ENCODE assay signal across 8 cellular contexts in genomic region chr5:112848116-112848811, GRCh38. TPM values are rescaled to one million over a fixed set of nuclear protein-coding genes. Genes with fewer than 3 reads are reported as not detected.
DNase-seq lines count a peak whose midpoint lies in the region; ATAC-seq and TF ChIP-seq lines count a peak whose summit lies in the region.

No MANE protein-coding gene starts in this region.

- H3K4me3 ChIP-seq in OCI-LY1 (ENCODE audit: low read depth, low read length, poor library complexity, severe bottlenecking): no peak overlapping the region
- no peak overlapping the region for H3K4me3 ChIP-seq in tibial nerve

- no peak for TF ChIP-seq EP300 in tibial nerve (IDR thresholded peaks at IDR 0.05)

- 0 out of 2 replicates have a peak, but pooled peaks cover 6% of the 10 kb centered on the region for H3F3A ChIP-seq in OCI-LY1 (ENCODE audit: insufficient read depth, low read length)

- H3K27me3 Mint-ChIP-seq in activated naive CD8-positive, alpha-beta T cell treated with anti-CD3 and anti-CD28 coated beads, Interleukin-2, amount 10 ng/mL, durations not matched to agents 7 days and 5 days: peaks cover 17% of the 10 kb centered on the region
- peaks cover 8% of the 10 kb centered on the region for H3K27me3 Mint-ChIP-seq in activated naive CD8-positive, alpha-beta T cell treated with anti-CD3 and anti-CD28 coated beads for 36 hours
- peaks cover 6% of the 10 kb centered on the region for H3K27me3 Mint-ChIP-seq in IgD-negative memory B cell

- 43 to 50% methylated on average over 8 of the region's 8 CpGs for WGBS in tibial nerve, 2 donors

- no peaks in the 10 kb centered on the region for H3K36me3 ChIP-seq in OCI-LY1 (ENCODE audit: insufficient read depth, low read length)
- H3K36me3 ChIP-seq in tibial nerve: no peaks in the 10 kb centered on the region

- H3K9ac ChIP-seq in OCI-LY1 (ENCODE audit: low read length): no peak overlapping the region

- no peaks in the 10 kb centered on the region for H3K4me1 ChIP-seq in OCI-LY1 (ENCODE audit: insufficient read depth, low read length, severe bottlenecking)
- H3K4me1 ChIP-seq in tibial nerve: peaks cover 0 to 7% (median 0%) of the 10 kb centered on the region in 4 donors

- no peaks in the 10 kb centered on the region for H3K9me2 ChIP-seq in OCI-LY1 (ENCODE audit: low read depth, low read length)

- H3K9me3 Mint-ChIP-seq in activated naive CD8-positive, alpha-beta T cell treated with anti-CD3 and anti-CD28 coated beads, Interleukin-2, amount 10 ng/mL, durations not matched to agents 7 days and 5 days: no peaks in the 10 kb centered on the region
- no peaks in the 10 kb centered on the region for H3K9me3 Mint-ChIP-seq in activated naive CD8-positive, alpha-beta T cell treated with anti-CD3 and anti-CD28 coated beads for 36 hours
- no peaks in the 10 kb centered on the region for H3K9me3 Mint-ChIP-seq in IgD-negative memory B cell

- peak; percentile 98 for ATAC-seq in activated naive CD8-positive, alpha-beta T cell treated with anti-CD3 and anti-CD28 coated beads, Interleukin-2, amount 10 ng/mL, durations not matched to agents 7 days and 5 days (ENCODE audit: low read depth)
- peak; percentile 93 for ATAC-seq in left colon

- peak overlapping the region; percentile 19 for H3K4me3 Mint-ChIP-seq in activated naive CD8-positive, alpha-beta T cell treated with anti-CD3 and anti-CD28 coated beads, Interleukin-2, amount 10 ng/mL, durations not matched to agents 7 days and 5 days
- H3K4me3 Mint-ChIP-seq in activated naive CD8-positive, alpha-beta T cell treated with anti-CD3 and anti-CD28 coated beads for 36 hours: no peak overlapping the region
- H3K4me3 Mint-ChIP-seq in IgD-negative memory B cell: peak overlapping the region in 1 of 4 donors; percentile 14

- TF ChIP-seq CTCF in OCI-LY1 (IDR thresholded peaks at IDR 0.05; ENCODE audit: low read length) (peak; percentile 68), tibial nerve (IDR thresholded peaks at IDR 0.05) (peak; percentile 41 to 57 (median 53))

- POLR2A ChIA-PET in activated naive CD8-positive, alpha-beta T cell treated with anti-CD3 and anti-CD28 coated beads, Interleukin-2, amount 10 ng/mL, durations not matched to agents 7 days and 5 days (lab: Charles Lee): interaction anchor here (0.6 to 1.0 kb wide), 4 partner anchors 12 to 678 kb away, joined by 3 to 4 read pairs (median 3); partner anchors contain the start of gene SRP19

- no peaks in the 10 kb centered on the region for H3K27me3 ChIP-seq in OCI-LY1 (ENCODE audit: insufficient read depth, low read length)
- no peaks in the 10 kb centered on the region for H3K27me3 ChIP-seq in tibial nerve

- H3K36me3 Mint-ChIP-seq in activated naive CD8-positive, alpha-beta T cell treated with anti-CD3 and anti-CD28 coated beads, Interleukin-2, amount 10 ng/mL, durations not matched to agents 7 days and 5 days: peaks cover 4% of the 10 kb centered on the region
- no peaks in the 10 kb centered on the region for H3K36me3 Mint-ChIP-seq in activated naive CD8-positive, alpha-beta T cell treated with anti-CD3 and anti-CD28 coated beads for 36 hours
- no peaks in the 10 kb centered on the region for H3K36me3 Mint-ChIP-seq in IgD-negative memory B cell

- no peak overlapping the region for H2AFZ ChIP-seq in OCI-LY1 (ENCODE audit: low read length)

- peaks cover 4% of the 10 kb centered on the region for H3K4me1 Mint-ChIP-seq in activated naive CD8-positive, alpha-beta T cell treated with anti-CD3 and anti-CD28 coated beads, Interleukin-2, amount 10 ng/mL, durations not matched to agents 7 days and 5 days
- H3K4me1 Mint-ChIP-seq in activated naive CD8-positive, alpha-beta T cell treated with anti-CD3 and anti-CD28 coated beads for 36 hours: peaks cover 4% of the 10 kb centered on the region
- peaks cover 4 to 6% (median 4%) of the 10 kb centered on the region in 3 donors for H3K4me1 Mint-ChIP-seq in IgD-negative memory B cell

- H3K9me3 ChIP-seq in OCI-LY1 (ENCODE audit: low read length) (no peaks in the 10 kb centered on the region), tibial nerve (no peaks in the 10 kb centered on the region)

- peak overlapping the region; percentile 17 for H3K27ac Mint-ChIP-seq in activated naive CD8-positive, alpha-beta T cell treated with anti-CD3 and anti-CD28 coated beads, Interleukin-2, amount 10 ng/mL, durations not matched to agents 7 days and 5 days
- no peak overlapping the region for H3K27ac Mint-ChIP-seq in activated naive CD8-positive, alpha-beta T cell treated with anti-CD3 and anti-CD28 coated beads for 36 hours
- peak overlapping the region in 2 of 3 donors; percentile 1 to 33 for H3K27ac Mint-ChIP-seq in IgD-negative memory B cell

- H3K27ac ChIP-seq in OCI-LY1 (ENCODE audit: low read depth, low read length, poor library complexity, severe bottlenecking): no peak overlapping the region
- peak overlapping the region in 1 of 4 donors; percentile 43 for H3K27ac ChIP-seq in tibial nerve

- TF ChIP-seq POLR2A in tibial nerve (IDR thresholded peaks at IDR 0.05): no peak

- no peak for DNase-seq in activated naive CD8-positive, alpha-beta T cell treated with anti-CD3 and anti-CD28 coated beads, Interleukin-2, amount 10 ng/mL, durations not matched to agents 7 days and 5 days
- no peak for DNase-seq in activated naive CD8-positive, alpha-beta T cell treated with anti-CD3 and anti-CD28 coated beads for 36 hours
- peak; percentile 85 for DNase-seq in H4 (ENCODE audit: low spot score)
- DNase-seq in central memory CD4-positive, alpha-beta T cell: peak; percentile 24
- no peak for DNase-seq in left colon
- DNase-seq in tibial nerve (ENCODE audit: low spot score in 2 of 2): peak in 1 of 2 donors; percentile 15

- intact Hi-C loops in left colon (cut with DNase I, micrococcal nuclease): no loop called here

- H4K20me1 ChIP-seq in OCI-LY1 (ENCODE audit: insufficient read depth, low read length): no peaks in the 10 kb centered on the region

- H3K79me2 ChIP-seq in OCI-LY1 (ENCODE audit: insufficient read depth, low read length): no peaks in the 10 kb centered on the region

- no peak overlapping the region; the same call in 1 of the 2 replicates for H3K4me2 ChIP-seq in OCI-LY1 (ENCODE audit: low read length)

RNA-seq across cellular contexts. Expression of gene SRP19, which starts 12.8 kb away (rescaled TPM):
- total RNA-seq in activated naive CD8-positive, alpha-beta T cell treated with anti-CD3 and anti-CD28 coated beads, Interleukin-2, amount 10 ng/mL, durations not matched to agents 7 days and 5 days: 10 to 100 TPM; 51.2 to 57.0 TPM
- total RNA-seq in activated naive CD8-positive, alpha-beta T cell treated with anti-CD3 and anti-CD28 coated beads for 36 hours: 10 to 100 TPM; 66.5 to 67.3 TPM
- total RNA-seq in H4 (2014; rRNA removed; shearing (Covaris generic)): 165 and 187 TPM in 2 replicates
- 105 TPM for polyA plus RNA-seq in IgD-negative memory B cell
- 10 to 100 TPM; 26.9 to 30.7 TPM for total RNA-seq in left colon
- 10 to 100 TPM; 22.7 to 49.0 (median 37.1) TPM for total RNA-seq in tibial nerve

Comparison
In these comparisons a context has a peak if more than half of its experiments do, and no peak if none do; other contexts are left out.
1. DNase-seq: peak in H4 (single experiment) and central memory CD4-positive, alpha-beta T cell (single experiment); none in activated naive CD8-positive, alpha-beta T cell treated with anti-CD3 and anti-CD28 coated beads, Interleukin-2, amount 10 ng/mL, durations not matched to agents 7 days and 5 days (single experiment), activated naive CD8-positive, alpha-beta T cell treated with anti-CD3 and anti-CD28 coated beads for 36 hours (single experiment) and left colon (0 of 2).